Comparison of ENCODE assay signal across 8 cellular contexts in genomic region chr17:51860934-51861561, GRCh38.
DNase-seq lines count a peak whose midpoint lies in the region; ATAC-seq and TF ChIP-seq lines count a peak whose summit lies in the region.

No MANE protein-coding gene starts in this region.

- no peak overlapping the region for H3K4me3 Mint-ChIP-seq in osteocyte (ENCODE audit: unreplicated experiment)

- no peak overlapping the region for H3K27ac Mint-ChIP-seq in osteocyte (ENCODE audit: unreplicated experiment)

- DNase-seq in DMS53 (lab: John Stamatoyannopoulos, UW) (peak; percentile 93), NCI-H524 treated with DMSO at 0.1 percent for 48 hours (lab: John Stamatoyannopoulos, UW) (peak; percentile 28), dorsolateral prefrontal cortex (peak in 7 of 10 donors; percentile 16 to 61 (median 53)), osteocyte (ENCODE audit: extremely low spot score, unreplicated experiment) (no peak)

- no peaks in the 10 kb centered on the region for H3K36me3 Mint-ChIP-seq in osteocyte (ENCODE audit: unreplicated experiment)

- TF ChIP-seq CTCF in dorsolateral prefrontal cortex (IDR thresholded peaks at IDR 0.05 in 54 of 56, conservative IDR thresholded peaks at IDR 0.05 in 2 of 56; ENCODE audit: low read depth in 1 of 56, partially characterized antibody in 56 of 56) (peak; percentile 36 to 81 (median 70)), osteocyte (IDR thresholded peaks at IDR 0.05) (peak; percentile 57)

- peaks cover 23% of the 10 kb centered on the region for H3K27me3 Mint-ChIP-seq in osteocyte (ENCODE audit: unreplicated experiment)

- peak; percentile 77 for ATAC-seq in GM19438 (IDR thresholded peaks at IDR 0.05; ENCODE audit: low read depth, unreplicated experiment)
- ATAC-seq in activated CD4-positive, CD25-positive, alpha-beta regulatory T cell treated with anti-CD3 and anti-CD28 coated beads, Interleukin-2, amount 50 U/mL, for 24 hours, result no peak
- ATAC-seq in GM18873 (IDR thresholded peaks at IDR 0.05; ENCODE audit: low FRiP score, unreplicated experiment), result no peak
- ATAC-seq in HG03095 (IDR thresholded peaks at IDR 0.05; ENCODE audit: unreplicated experiment), result no peak

- H3K27me3 ChIP-seq in dorsolateral prefrontal cortex, result peaks cover 0 to 6% (median 0%) of the 10 kb centered on the region in 45 donors

- intact Hi-C loops in dorsolateral prefrontal cortex (cut with DNase I), result loop anchor here (1.0 to 5.0 kb wide), 2 partner anchors 244 to 246 kb away; no protein-coding TSS in a partner anchor

- no peaks in the 10 kb centered on the region for H3K9me3 Mint-ChIP-seq in osteocyte (ENCODE audit: unreplicated experiment)

- H3K4me3 ChIP-seq in dorsolateral prefrontal cortex, result no peak overlapping the region

- no peaks in the 10 kb centered on the region for H3K4me1 Mint-ChIP-seq in osteocyte (ENCODE audit: unreplicated experiment)

- H3K27ac ChIP-seq in dorsolateral prefrontal cortex, result no peak overlapping the region
